Comparison of ENCODE assay signal across 9 cellular contexts in the genomic region with DNA sequence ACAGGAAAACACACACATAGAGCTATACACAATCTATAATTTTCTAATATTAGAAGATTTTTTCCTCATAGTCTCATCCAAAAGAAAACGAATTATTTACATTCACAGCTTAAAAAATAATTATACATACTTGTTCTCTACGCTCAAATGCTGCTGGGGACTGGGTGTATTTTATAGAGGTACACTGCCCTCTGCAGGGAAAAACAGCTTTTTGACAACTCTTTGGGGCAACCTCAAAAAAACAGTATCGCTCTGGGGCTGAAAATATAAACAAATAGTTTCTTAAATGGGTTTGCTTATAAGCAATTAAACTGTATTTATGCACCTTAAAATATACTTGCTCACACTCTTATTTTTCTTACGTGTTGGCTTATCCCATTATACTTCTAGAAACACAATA.
DNase-seq lines count a peak whose midpoint lies in the region; ATAC-seq and TF ChIP-seq lines count a peak whose summit lies in the region.
"Had no signal": no experiment of that assay in that cellular context is flagged by ENCODE, and none has a peak within 500 bp of the region (broad histone marks: within the 10 kb centered on the region; RNA-seq: fewer than 3 reads in every experiment).

No MANE protein-coding gene starts in this region.

- intact Hi-C loops in activated CD4-positive, alpha-beta T cell treated with anti-CD3 and anti-CD28 coated beads for 36 hours (cut with DNase I, micrococcal nuclease), result no loop called here

- no peaks in the 10 kb centered on the region for H3K36me3 Mint-ChIP-seq in activated CD4-positive, alpha-beta T cell treated with anti-CD3 and anti-CD28 coated beads for 36 hours (ENCODE audit: low read depth)
- H3K36me3 Mint-ChIP-seq in type B pancreatic cell, result no peaks in the 10 kb centered on the region

- peak; percentile 6 for DNase-seq in activated CD4-positive, alpha-beta T cell treated with anti-CD3 and anti-CD28 coated beads for 36 hours
- no peak for DNase-seq in activated CD4-positive, alpha-beta T cell treated with anti-CD3 and anti-CD28 coated beads, Interleukin-2, amount 50 U/mL, for 48 hours
- DNase-seq in NCI-H748 treated with DMSO at 0.1 percent for 48 hours (lab: John Stamatoyannopoulos, UW) (peak; percentile 23), fibroblast of mammary gland (ENCODE audit: low read depth) (peak; percentile 18), type B pancreatic cell (ENCODE audit: extremely low spot score, unreplicated experiment) (no peak), coronary artery (ENCODE audit: low spot score) (no peak), GM19240 (ENCODE audit: insufficient read length, low spot score) (no peak)
- no peak for DNase-seq in stimulated activated naive CD4-positive, alpha-beta T cell (lab: John Stamatoyannopoulos, UW)
- DNase-seq: Peyer's patch had no signal

- TF ChIP-seq CTCF in fibroblast of mammary gland (conservative IDR thresholded peaks at IDR 0.05; ENCODE audit: control insufficient read depth, insufficient read depth, low read depth, low read length) (peak; percentile 43), type B pancreatic cell (conservative IDR thresholded peaks at IDR 0.05) (peak; percentile 81), coronary artery (IDR thresholded peaks at IDR 0.05) (no peak)

- POLR2A ChIA-PET in activated CD4-positive, alpha-beta T cell treated with anti-CD3 and anti-CD28 coated beads for 36 hours (lab: Charles Lee), result no interaction called here

- no peak overlapping the region for H3K27ac ChIP-seq in coronary artery
- H3K27ac ChIP-seq: Peyer's patch had no signal

- H3K4me3 ChIP-seq in fibroblast of mammary gland (ENCODE audit: control insufficient read depth, low read depth, low read length) (no peak overlapping the region), coronary artery (no peak overlapping the region)
- H3K4me3 ChIP-seq: Peyer's patch had no signal

- no peak overlapping the region for H3K4me3 Mint-ChIP-seq in activated CD4-positive, alpha-beta T cell treated with anti-CD3 and anti-CD28 coated beads for 36 hours
- H3K4me3 Mint-ChIP-seq in type B pancreatic cell, result peak overlapping the region; percentile 2

- peaks cover 3% of the 10 kb centered on the region for H3K27me3 Mint-ChIP-seq in activated CD4-positive, alpha-beta T cell treated with anti-CD3 and anti-CD28 coated beads for 36 hours
- H3K27me3 Mint-ChIP-seq in type B pancreatic cell, result no peaks in the 10 kb centered on the region

- ATAC-seq in activated CD4-positive, alpha-beta T cell treated with anti-CD3 and anti-CD28 coated beads for 36 hours, result no peak

- H3K4me1 Mint-ChIP-seq in activated CD4-positive, alpha-beta T cell treated with anti-CD3 and anti-CD28 coated beads for 36 hours, result no peaks in the 10 kb centered on the region
- peaks cover 49% of the 10 kb centered on the region for H3K4me1 Mint-ChIP-seq in type B pancreatic cell (ENCODE audit: unreplicated experiment)

- H3K9me3 Mint-ChIP-seq in activated CD4-positive, alpha-beta T cell treated with anti-CD3 and anti-CD28 coated beads for 36 hours (ENCODE audit: low read depth), result no peaks in the 10 kb centered on the region
- no peaks in the 10 kb centered on the region for H3K9me3 Mint-ChIP-seq in type B pancreatic cell

- no peak overlapping the region for H3K27ac Mint-ChIP-seq in activated CD4-positive, alpha-beta T cell treated with anti-CD3 and anti-CD28 coated beads for 36 hours
- no peak overlapping the region for H3K27ac Mint-ChIP-seq in type B pancreatic cell

- CTCF ChIA-PET in activated CD4-positive, alpha-beta T cell treated with anti-CD3 and anti-CD28 coated beads for 36 hours (lab: Charles Lee), result interaction anchor here (0.6 to 1.4 kb wide), 3 partner anchors 9 to 1916 kb away, joined by 3 to 5 read pairs (median 3); no protein-coding TSS in a partner anchor

Comparison
In these comparisons a context has a peak if more than half of its experiments do, and no peak if none do; other contexts are left out.
1. DNase-seq: peak in activated CD4-positive, alpha-beta T cell treated with anti-CD3 and anti-CD28 coated beads for 36 hours (single experiment), NCI-H748 treated with DMSO at 0.1 percent for 48 hours (single experiment) and fibroblast of mammary gland (single experiment); none in activated CD4-positive, alpha-beta T cell treated with anti-CD3 and anti-CD28 coated beads, Interleukin-2, amount 50 U/mL, for 48 hours (0 of 2), type B pancreatic cell (single experiment), coronary artery (single experiment), stimulated activated naive CD4-positive, alpha-beta T cell (0 of 6) and GM19240 (single experiment).